In genomic region chr6:29976253-29976587, GRCh38 we compare ENCODE assay signal across 9 cellular contexts. TPM values are rescaled to one million over a fixed set of nuclear protein-coding genes. Genes with fewer than 3 reads are reported as not detected.
A peak's percentile ranks its signal among the peaks of the same experiment; 100 is the strongest.
DNase-seq lines count a peak whose midpoint lies in the region; ATAC-seq and TF ChIP-seq lines count a peak whose summit lies in the region.
"Had no signal": no experiment of that assay in that cellular context is flagged by ENCODE, and none has a peak within 500 bp of the region (broad histone marks: within the 10 kb centered on the region; RNA-seq: fewer than 3 reads in every experiment).

No MANE protein-coding gene starts in this region.

- H3K9me3 ChIP-seq in iPS-20b (ENCODE audit: insufficient read depth, low read depth, low read length) = no peaks in the 10 kb centered on the region

- H3K27ac Mint-ChIP-seq in activated naive CD8-positive, alpha-beta T cell = no peak overlapping the region
- H3K27ac Mint-ChIP-seq in stimulated activated naive B cell treated with anti-CD40 and anti-IgM and Interleukin-4, amounts not matched to agents 10 μg/mL and 1 μg/mL and 100 μg/mL, for 72 hours = peak overlapping the region; percentile 90

- H3K36me3 ChIP-seq in iPS-20b (ENCODE audit: insufficient read depth, low read depth, low read length) = no peaks in the 10 kb centered on the region

- H3K4me1 ChIP-seq in iPS-20b (ENCODE audit: insufficient read depth, low read length) (peaks cover 5% of the 10 kb centered on the region), foreskin keratinocyte (no peaks in the 10 kb centered on the region)

- H3K9ac ChIP-seq in iPS-20b (ENCODE audit: low read depth, low read length) = no peak overlapping the region

- no peaks in the 10 kb centered on the region for H3K36me3 Mint-ChIP-seq in activated naive CD8-positive, alpha-beta T cell
- peaks cover 0 to 27% of the 10 kb centered on the region in 2 donors for H3K36me3 Mint-ChIP-seq in stimulated activated naive B cell treated with anti-CD40 and anti-IgM and Interleukin-4, amounts not matched to agents 10 μg/mL and 1 μg/mL and 100 μg/mL, for 72 hours

- no peak overlapping the region for H3K27ac ChIP-seq in iPS-20b (ENCODE audit: low read length)
- no peak overlapping the region for H3K27ac ChIP-seq in foreskin keratinocyte
- H3K27ac ChIP-seq: 22Rv1 had no signal

- H3K4me1 Mint-ChIP-seq in activated naive CD8-positive, alpha-beta T cell (ENCODE audit: low read depth) = peaks cover 32% of the 10 kb centered on the region
- H3K4me1 Mint-ChIP-seq in stimulated activated naive B cell treated with anti-CD40 and anti-IgM and Interleukin-4, amounts not matched to agents 10 μg/mL and 1 μg/mL and 100 μg/mL, for 72 hours = peaks cover 30 to 39% of the 10 kb centered on the region in 2 donors

- peak overlapping the region; percentile 93 for H3K4me3 Mint-ChIP-seq in activated naive CD8-positive, alpha-beta T cell
- H3K4me3 Mint-ChIP-seq in stimulated activated naive B cell treated with anti-CD40 and anti-IgM and Interleukin-4, amounts not matched to agents 10 μg/mL and 1 μg/mL and 100 μg/mL, for 72 hours = peak overlapping the region; percentile 93 to 95

- peak overlapping the region; percentile 64; the same call in 1 of the 2 replicates for H3K4me3 ChIP-seq in iPS-20b (ENCODE audit: low read length)

- H3K27me3 ChIP-seq in iPS-20b (ENCODE audit: insufficient read depth, low read length) (peaks cover 73% of the 10 kb centered on the region), foreskin keratinocyte (peaks cover 53% of the 10 kb centered on the region)

- peak; percentile 52 for DNase-seq in DMS53 (lab: John Stamatoyannopoulos, UW)
- no peak for DNase-seq in DMS53 treated with DMSO at 0.1 percent for 48 hours (lab: John Stamatoyannopoulos, UW; ENCODE audit: unreplicated experiment)
- no peak for DNase-seq in stimulated activated naive B cell treated with anti-CD40 and anti-IgM and Interleukin-4, amounts not matched to agents 10 μg/mL and 1 μg/mL and 100 μg/mL, for 72 hours
- no peak for DNase-seq in foreskin keratinocyte
- no peak for DNase-seq in RPMI8226

- peaks cover 21% of the 10 kb centered on the region for H3K27me3 Mint-ChIP-seq in activated naive CD8-positive, alpha-beta T cell
- H3K27me3 Mint-ChIP-seq in stimulated activated naive B cell treated with anti-CD40 and anti-IgM and Interleukin-4, amounts not matched to agents 10 μg/mL and 1 μg/mL and 100 μg/mL, for 72 hours = peaks cover 54 to 65% of the 10 kb centered on the region in 2 donors

- TF ChIP-seq CTCF in foreskin keratinocyte (conservative IDR thresholded peaks at IDR 0.05) = no peak

- peak in 1 of 2 donors; percentile 8 for ATAC-seq in stimulated activated naive B cell treated with anti-CD40 and anti-IgM and Interleukin-4, amounts not matched to agents 10 μg/mL and 1 μg/mL and 100 μg/mL, for 72 hours (replicated peaks)
- ATAC-seq in foreskin keratinocyte = no peak
- no peak for ATAC-seq in HG02885 (IDR thresholded peaks at IDR 0.05; ENCODE audit: poor library complexity, unreplicated experiment)

- no peaks in the 10 kb centered on the region for H3K9me3 Mint-ChIP-seq in activated naive CD8-positive, alpha-beta T cell (ENCODE audit: low read depth)
- H3K9me3 Mint-ChIP-seq in stimulated activated naive B cell treated with anti-CD40 and anti-IgM and Interleukin-4, amounts not matched to agents 10 μg/mL and 1 μg/mL and 100 μg/mL, for 72 hours = no peaks in the 10 kb centered on the region

RNA-seq across cellular contexts. Expression of gene HLA-A, which starts 33.9 kb away (rescaled TPM):
- 230 and 262 TPM in 2 replicates for total RNA-seq in foreskin keratinocyte
- polyA plus RNA-seq in foreskin keratinocyte = 273 and 304 TPM in 2 replicates
